In genomic region chr10:33837736-33838135, GRCh38 we compare ENCODE assay signal across 24 cellular contexts.
"Had no signal": no experiment of that assay in that cellular context is flagged by ENCODE, and none has a peak within 500 bp of the region (broad histone marks: within the 10 kb centered on the region; RNA-seq: fewer than 3 reads in every experiment).

No MANE protein-coding gene starts in this region.

- H3K4me3 Mint-ChIP-seq: activated CD4-positive, alpha-beta memory T cell treated with anti-CD3 and anti-CD28 coated beads for 36 hours; activated CD4-positive, alpha-beta T cell treated with anti-CD3 and anti-CD28 coated beads, Interleukin-2, amount 10 ng/mL, durations not matched to agents 7 days and 5 days; activated naive CD4-positive, alpha-beta T cell treated with anti-CD3 and anti-CD28 coated beads for 36 hours; activated naive CD8-positive, alpha-beta T cell treated with anti-CD3 and anti-CD28 coated beads for 36 hours; activated T-cell treated with anti-CD3 and anti-CD28 coated beads, Interleukin-2, amount 50 U/mL, for 4 hours; T-helper 17 cell had no signal

- ATAC-seq: activated T-cell treated with anti-CD3 and anti-CD28 coated beads, Interleukin-2, amount 50 U/mL, for 4 hours; K562; T-helper 17 cell had no signal

- H3K27me3 Mint-ChIP-seq: activated CD4-positive, alpha-beta T cell treated with anti-CD3 and anti-CD28 coated beads, Interleukin-2, amount 10 ng/mL, durations not matched to agents 7 days and 5 days had no signal

- H3K9me3 Mint-ChIP-seq: activated CD4-positive, alpha-beta memory T cell treated with anti-CD3 and anti-CD28 coated beads for 36 hours; activated CD4-positive, alpha-beta T cell treated with anti-CD3 and anti-CD28 coated beads, Interleukin-2, amount 10 ng/mL, durations not matched to agents 7 days and 5 days; activated naive CD4-positive, alpha-beta T cell treated with anti-CD3 and anti-CD28 coated beads for 36 hours; activated naive CD8-positive, alpha-beta T cell treated with anti-CD3 and anti-CD28 coated beads for 36 hours; activated T-cell treated with anti-CD3 and anti-CD28 coated beads, Interleukin-2, amount 50 U/mL, for 4 hours had no signal

- H3K4me3 ChIP-seq: K562 had no signal

- H3K36me3 Mint-ChIP-seq: activated CD4-positive, alpha-beta memory T cell treated with anti-CD3 and anti-CD28 coated beads for 36 hours; activated naive CD8-positive, alpha-beta T cell treated with anti-CD3 and anti-CD28 coated beads for 36 hours had no signal

- DNase-seq: activated CD4-positive, alpha-beta memory T cell treated with anti-CD3 and anti-CD28 coated beads for 36 hours; activated CD4-positive, alpha-beta T cell treated with anti-CD3 and anti-CD28 coated beads, Interleukin-2, amount 10 ng/mL, durations not matched to agents 7 days and 5 days; activated CD4-positive, CD25-positive, alpha-beta regulatory T cell; activated CD8-positive, alpha-beta memory T cell treated with anti-CD3 and anti-CD28 coated beads for 24 hours; activated effector memory CD4-positive, alpha-beta T cell treated with anti-CD3 and anti-CD28 coated beads, Interleukin-2, amount 50 U/mL, for 16 hours; activated naive CD4-positive, alpha-beta T cell treated with anti-CD3 and anti-CD28 coated beads for 36 hours; activated naive CD8-positive, alpha-beta T cell treated with anti-CD3 and anti-CD28 coated beads for 36 hours; activated T-cell treated with anti-CD3 and anti-CD28 coated beads, Interleukin-2, amount 50 U/mL, for 4 hours; anterior cingulate cortex; caudate nucleus; Karpas-422; NCI-H1048; NCI-H1417; NCI-H1694; NCI-H2029; NCI-H345; NCI-H510A treated with DMSO at 0.1 percent for 48 hours; NCI-H69; NK-92 treated with Interleukin-12 subunit alpha and Interleukin-12 subunit beta, amount 100 ng/mL, for 24 hours; SIG-M5; T-helper 17 cell; T-helper 9 cell had no signal

- H3K27ac Mint-ChIP-seq: activated CD4-positive, alpha-beta memory T cell treated with anti-CD3 and anti-CD28 coated beads for 36 hours; activated CD4-positive, alpha-beta T cell treated with anti-CD3 and anti-CD28 coated beads, Interleukin-2, amount 10 ng/mL, durations not matched to agents 7 days and 5 days; activated naive CD4-positive, alpha-beta T cell treated with anti-CD3 and anti-CD28 coated beads for 36 hours; activated naive CD8-positive, alpha-beta T cell treated with anti-CD3 and anti-CD28 coated beads for 36 hours; T-helper 17 cell had no signal

- FAIRE-seq: K562, RCC 7860 had no signal

- H3K4me1 Mint-ChIP-seq: activated CD4-positive, alpha-beta T cell treated with anti-CD3 and anti-CD28 coated beads, Interleukin-2, amount 10 ng/mL, durations not matched to agents 7 days and 5 days; activated naive CD8-positive, alpha-beta T cell treated with anti-CD3 and anti-CD28 coated beads for 36 hours; T-helper 17 cell had no signal
